ENCODE assay signal across 8 cellular contexts in genomic region chr4:185640809-185641675, GRCh38.
DNase-seq lines count a peak whose midpoint lies in the region; ATAC-seq and TF ChIP-seq lines count a peak whose summit lies in the region.

No MANE protein-coding gene starts in this region.

- H3K27ac Mint-ChIP-seq in brain, result peak overlapping the region in 2 of 5 experiments; percentile 14 to 19

- H3K4me1 ChIP-seq in right lobe of liver, result peaks cover 0 to 7% (median 0%) of the 10 kb centered on the region in 4 donors

- ATAC-seq in right lobe of liver, result peak; percentile 67 to 74 (median 68)
- ATAC-seq in HG02610 (IDR thresholded peaks at IDR 0.05; ENCODE audit: unreplicated experiment), result no peak

- TF ChIP-seq CTCF in GM20000 (IDR thresholded peaks at IDR 0.05; ENCODE audit: extremely low read depth, missing control alignments) (no peak), brain (conservative IDR thresholded peaks at IDR 0.05) (peak; percentile 73 to 74), right lobe of liver (IDR thresholded peaks at IDR 0.05) (peak; percentile 36 to 55 (median 46))

- intact Hi-C loops in right lobe of liver (cut with DNase I), result loop anchor here in 1 of 2 donors (10.0 kb wide), 1 partner anchor 374 kb away; no protein-coding TSS in a partner anchor

- no peaks in the 10 kb centered on the region for H3K27me3 ChIP-seq in right lobe of liver

- H3K36me3 Mint-ChIP-seq in brain, result peaks cover 41% of the 10 kb centered on the region

- peak overlapping the region in 2 of 3 donors; percentile 1 to 9 for H3K27ac ChIP-seq in right lobe of liver

- no peaks in the 10 kb centered on the region for H3K9me3 ChIP-seq in right lobe of liver

- DNase-seq in AG20443 (ENCODE audit: low spot score) (peak; percentile 42), GM20000 (ENCODE audit: low spot score) (peak; percentile 51), NCI-H345 treated with DMSO at 0.1 percent for 48 hours (lab: John Stamatoyannopoulos, UW; ENCODE audit: unreplicated experiment) (peak; percentile 16), right lobe of liver (no peak)
- DNase-seq in activated T-cell treated with anti-CD3 and anti-CD28 coated beads, Interleukin-2, amount 50 U/mL, for 1 hour, result no peak
- DNase-seq in activated T-cell treated with anti-CD3 and anti-CD28 coated beads, Interleukin-2, amount 50 U/mL, for 48 hours, result no peak

- no peak for TF ChIP-seq POLR2A in right lobe of liver (IDR thresholded peaks at IDR 0.05)

- H3K9me3 Mint-ChIP-seq in brain, result no peaks in the 10 kb centered on the region

- 36% methylated on average over 4 of the region's 4 CpGs for WGBS in right lobe of liver (ENCODE audit: insufficient coverage, low coverage, low lambda C conversion rate, missing lambda C conversion rate)

- no peak overlapping the region for H3K4me3 Mint-ChIP-seq in brain

- H3K27me3 Mint-ChIP-seq in brain, result no peaks in the 10 kb centered on the region

- no peak overlapping the region for H3K4me3 ChIP-seq in right lobe of liver

- peaks cover 0 to 47% (median 14%) of the 10 kb centered on the region in 4 donors for H3K36me3 ChIP-seq in right lobe of liver

- peaks cover 15% of the 10 kb centered on the region for H3K4me1 Mint-ChIP-seq in brain

Comparison
In these comparisons a context has a peak if more than half of its experiments do, and no peak if none do; other contexts are left out.
1. DNase-seq: peak in AG20443 (single experiment), GM20000 (single experiment) and NCI-H345 treated with DMSO at 0.1 percent for 48 hours (single experiment); none in right lobe of liver (0 of 3), activated T-cell treated with anti-CD3 and anti-CD28 coated beads, Interleukin-2, amount 50 U/mL, for 1 hour (single experiment) and activated T-cell treated with anti-CD3 and anti-CD28 coated beads, Interleukin-2, amount 50 U/mL, for 48 hours (0 of 2).